ENCODE assay signal across 9 cellular contexts in genomic region chr2:5234563-5234962, GRCh38.
"Had no signal": no experiment of that assay in that cellular context is flagged by ENCODE, and none has a peak within 500 bp of the region (broad histone marks: within the 10 kb centered on the region; RNA-seq: fewer than 3 reads in every experiment).

No MANE protein-coding gene starts in this region.

- FAIRE-seq: H1, H54, HTR-8/SVneo, K562 had no signal

- H2AFZ ChIP-seq: GM23338 had no signal

- H3K4me2 ChIP-seq: GM23338 had no signal

- H3K4me3 ChIP-seq: GM23338, K562 had no signal

- ATAC-seq: GM23338, K562 had no signal

- DNase-seq: H9, HCEC 1CT, IMR-90, KG1 had no signal
